8 cellular contexts compared by ENCODE assay signal in genomic region chr22:31085493-31085824, GRCh38. TPM values are rescaled to one million over a fixed set of nuclear protein-coding genes. Genes with fewer than 3 reads are reported as not detected.
DNase-seq lines count a peak whose midpoint lies in the region; ATAC-seq, FAIRE-seq and TF ChIP-seq lines count a peak whose summit lies in the region.

No MANE protein-coding gene starts in this region.

- H3K9me3 ChIP-seq in RWPE2 (ENCODE audit: severe bottlenecking) (no peaks in the 10 kb centered on the region), fibroblast of lung (ENCODE audit: control insufficient read depth, insufficient read depth, low read depth, low read length) (no peaks in the 10 kb centered on the region)

- H3K4me3 Mint-ChIP-seq in neural crest cell, result peak overlapping the region; percentile 76

- H3K9ac ChIP-seq in fibroblast of lung (ENCODE audit: insufficient read depth, low read length), result peak overlapping the region; percentile 76

- H3K79me2 ChIP-seq in fibroblast of lung (ENCODE audit: control insufficient read depth, insufficient read depth, low read length), result peaks cover 78% of the 10 kb centered on the region

- H4K20me1 ChIP-seq in fibroblast of lung (ENCODE audit: control insufficient read depth, extremely low read depth, insufficient read depth, low read length), result no peaks in the 10 kb centered on the region

- H3K9me3 Mint-ChIP-seq in neural crest cell, result no peaks in the 10 kb centered on the region

- H3K27ac ChIP-seq in RWPE2 (ENCODE audit: poor library complexity, severe bottlenecking) (peak overlapping the region; percentile 90), fibroblast of lung (ENCODE audit: insufficient read depth, low read length) (peak overlapping the region; percentile 87)

- no peak for FAIRE-seq in HTR-8/SVneo (lab: Jason Lieb, UNC)

- ATAC-seq in RWPE2 (ENCODE audit: low read depth), result no peak

- H3K4me1 Mint-ChIP-seq in neural crest cell, result peaks cover 44% of the 10 kb centered on the region

- peak overlapping the region; percentile 93 for H3K4me2 ChIP-seq in fibroblast of lung (ENCODE audit: extremely low read depth, insufficient read depth, low read length)

- peak; percentile 39 for TF ChIP-seq CTCF in RWPE2 (IDR thresholded peaks at IDR 0.05; ENCODE audit: poor library complexity, severe bottlenecking)
- no peak for TF ChIP-seq CTCF in fibroblast of lung (conservative IDR thresholded peaks at IDR 0.05 in 1 of 2, IDR thresholded peaks at IDR 0.05 in 1 of 2; ENCODE audit: low read depth in 1 of 2, low read length in 2 of 2)
- TF ChIP-seq CTCF in neural crest cell (conservative IDR thresholded peaks at IDR 0.05), result no peak

- peak overlapping the region; percentile 38 for H3K4me3 ChIP-seq in RWPE2 (ENCODE audit: severe bottlenecking)
- peak overlapping the region; percentile 37 to 98 (median 42) for H3K4me3 ChIP-seq in fibroblast of lung (replicated peaks in 1 of 4; ENCODE audit: control extremely low read depth in 1 of 4, insufficient read depth in 1 of 4, low read depth in 3 of 4, low read length in 4 of 4)

- peak overlapping the region; percentile 95 for H3K27ac Mint-ChIP-seq in neural crest cell (ENCODE audit: unreplicated experiment)

- no peaks in the 10 kb centered on the region for H3K36me3 Mint-ChIP-seq in neural crest cell (ENCODE audit: low read depth)

- DNase-seq in COLO829 (ENCODE audit: low spot score), result peak; percentile 96
- peak; percentile 49 for DNase-seq in RWPE2 (ENCODE audit: low spot score)
- DNase-seq in fibroblast of lung (ENCODE audit: low read depth in 2 of 2), result no peak
- peak; percentile 55 for DNase-seq in neural crest cell (ENCODE audit: low read depth, low spot score)
- DNase-seq in DMS153 treated with DMSO at 0.1 percent for 48 hours (lab: John Stamatoyannopoulos, UW; ENCODE audit: unreplicated experiment), result no peak
- no peak for DNase-seq in HTR-8/SVneo (ENCODE audit: insufficient read length, low spot score)
- DNase-seq in mesenteric fat pad (ENCODE audit: low spot score), result no peak
- no peak for DNase-seq in NCI-H748 treated with DMSO at 0.1 percent for 48 hours (lab: John Stamatoyannopoulos, UW)

- H3K27me3 ChIP-seq in RWPE2 (ENCODE audit: insufficient read depth, poor library complexity, severe bottlenecking) (no peaks in the 10 kb centered on the region), fibroblast of lung (ENCODE audit: control insufficient read depth, insufficient read depth, low read length) (no peaks in the 10 kb centered on the region)

- H3K4me1 ChIP-seq in RWPE2 (ENCODE audit: insufficient read depth, poor library complexity, severe bottlenecking) (peaks cover 21% of the 10 kb centered on the region), fibroblast of lung (ENCODE audit: control insufficient read depth, extremely low read depth, insufficient read depth, low read length) (peaks cover 21% of the 10 kb centered on the region)

- no peak overlapping the region for H2AFZ ChIP-seq in fibroblast of lung (ENCODE audit: low read length)

- H3K36me3 ChIP-seq in RWPE2 (ENCODE audit: low read depth) (peaks cover 70% of the 10 kb centered on the region), fibroblast of lung (ENCODE audit: control insufficient read depth, insufficient read depth, low read length) (peaks cover 44% of the 10 kb centered on the region)

- peaks cover 5% of the 10 kb centered on the region for H3K27me3 Mint-ChIP-seq in neural crest cell (ENCODE audit: low read depth)

RNA-seq across cellular contexts. Expression of gene SMTN, which starts 4.3 kb away (rescaled TPM):
- 79.4 and 95.1 TPM in 2 replicates for total RNA-seq in fibroblast of lung
- polyA plus RNA-seq in fibroblast of lung, result 43.7 and 61.5 TPM in 2 replicates
- 79.5 and 122 TPM in 2 replicates for polyA plus RNA-seq in fibroblast of lung (2012)
- polyA minus RNA-seq in fibroblast of lung (ENCODE audit: low replicate concordance), result 126 and 165 TPM in 2 replicates
- 53.8 and 55.0 TPM in 2 replicates for total RNA-seq in neural crest cell
- 78.5 TPM for total RNA-seq in mesenteric fat pad

RNA-seq across cellular contexts. Expression of gene SELENOM, which starts 21.9 kb away (rescaled TPM):
- 127 and 132 TPM in 2 replicates for total RNA-seq in fibroblast of lung
- polyA plus RNA-seq in fibroblast of lung, result 93.5 and 130 TPM in 2 replicates
- polyA plus RNA-seq in fibroblast of lung (2012), result 194 and 266 TPM in 2 replicates
- polyA minus RNA-seq in fibroblast of lung (ENCODE audit: low replicate concordance), result 41.9 and 111 TPM in 2 replicates
- total RNA-seq in neural crest cell, result 9.1 and 10.1 TPM in 2 replicates
- total RNA-seq in mesenteric fat pad, result 160 TPM

RNA-seq across cellular contexts. Expression of gene INPP5J, which starts 37.3 kb away (rescaled TPM):
- total RNA-seq in fibroblast of lung (0.26 and 0.33 TPM in 2 replicates), neural crest cell (4.5 and 4.7 TPM in 2 replicates), mesenteric fat pad (0.19 TPM)
- 0.17 and 0.23 TPM in 2 replicates for polyA plus RNA-seq in fibroblast of lung
- 0.44 and 0.45 TPM in 2 replicates for polyA plus RNA-seq in fibroblast of lung (2012)
- 0.27 TPM in 1 of 2 replicates, not detected in the other for polyA minus RNA-seq in fibroblast of lung (ENCODE audit: low replicate concordance)

RNA-seq across cellular contexts. Expression of gene PLA2G3, which starts 54.8 kb away (rescaled TPM):
- total RNA-seq in fibroblast of lung (0.33 TPM in 1 of 2 replicates, not detected in the other), neural crest cell (24.3 and 24.7 TPM in 2 replicates), mesenteric fat pad (not detected)
- polyA plus RNA-seq in fibroblast of lung, result 0.18 and 0.61 TPM in 2 replicates
- 0.16 and 0.92 TPM in 2 replicates for polyA plus RNA-seq in fibroblast of lung (2012)
- 0.43 TPM in 1 of 2 replicates, not detected in the other for polyA minus RNA-seq in fibroblast of lung (ENCODE audit: low replicate concordance)

Comparison
In these comparisons a context has a peak if more than half of its experiments do, and no peak if none do; other contexts are left out.
1. DNase-seq: peak in COLO829 (single experiment), RWPE2 (single experiment) and neural crest cell (single experiment); none in fibroblast of lung (0 of 2), DMS153 treated with DMSO at 0.1 percent for 48 hours (single experiment), HTR-8/SVneo (single experiment), mesenteric fat pad (single experiment) and NCI-H748 treated with DMSO at 0.1 percent for 48 hours (single experiment).
2. RNA of gene SELENOM, which starts 21.9 kb away (total RNA-seq): 160 TPM in mesenteric fat pad (single experiment) and 127 to 132 TPM in fibroblast of lung; 9.1 to 10.1 TPM in neural crest cell; every median in the first group is over 10 times any median in the second.